In the genomic region with DNA sequence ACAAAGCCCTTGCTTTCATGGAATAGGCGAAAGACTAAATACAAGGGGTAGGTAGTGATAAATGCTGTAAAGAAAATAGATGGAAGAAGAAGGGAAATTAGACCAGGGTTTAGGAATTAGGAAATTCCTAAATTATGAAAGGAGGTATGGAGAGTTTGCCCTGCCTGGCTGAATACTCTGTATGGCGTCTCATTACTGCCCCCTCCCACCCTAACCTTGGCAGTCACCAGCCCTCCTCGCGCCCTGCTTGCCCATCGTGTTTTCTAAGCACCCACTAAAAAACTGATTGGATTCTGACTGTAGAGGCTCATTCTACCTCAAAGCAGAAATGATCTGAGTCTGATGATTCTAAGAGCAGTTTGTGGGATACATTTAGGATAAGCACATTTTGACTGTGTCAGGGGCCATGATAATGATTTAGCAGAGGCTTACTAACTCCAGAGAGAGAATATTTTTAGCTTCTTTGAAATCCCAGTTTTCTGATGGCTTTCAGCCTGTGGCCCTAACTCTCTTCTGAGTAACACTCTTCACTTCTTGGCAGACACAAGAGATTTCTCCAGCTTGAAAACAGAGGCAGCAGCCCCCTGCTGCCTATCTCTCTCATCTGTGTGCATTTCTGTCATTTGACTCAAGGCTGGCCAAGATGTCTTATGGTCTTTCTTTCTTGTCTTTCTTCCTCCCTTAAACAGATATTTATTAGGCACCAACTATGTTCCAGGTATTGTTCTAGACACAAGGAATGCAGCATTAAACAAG, we compare ENCODE assay signal across 8 cellular contexts. TPM values are rescaled to one million over a fixed set of nuclear protein-coding genes. Genes with fewer than 3 reads are reported as not detected.
A peak's percentile ranks its signal among the peaks of the same experiment; 100 is the strongest.
DNase-seq lines count a peak whose midpoint lies in the region; ATAC-seq and TF ChIP-seq lines count a peak whose summit lies in the region.

No MANE protein-coding gene starts in this region.

- no peaks in the 10 kb centered on the region for H3K36me3 Mint-ChIP-seq in activated naive CD8-positive, alpha-beta T cell treated with anti-CD3 and anti-CD28 coated beads, Interleukin-2, amount 50 U/mL, for 24 hours (ENCODE audit: low read depth)
- no peaks in the 10 kb centered on the region for H3K36me3 Mint-ChIP-seq in mesothelial cell of epicardium

- no peak for TF ChIP-seq CTCF in mesothelial cell of epicardium (IDR thresholded peaks at IDR 0.05; ENCODE audit: unreplicated experiment)

- H4K20me1 ChIP-seq in BLaER1 treated with 17β-estradiol and CSF1 and Interleukin-3, amounts not matched to agents 10 nM and 100 nM: peaks cover 14 to 31% (median 29%) of the 10 kb centered on the region in 11 experiments; a peak in 20 of 22 replicates

- peaks cover 0 to 3% (median 0%) of the 10 kb centered on the region in 11 experiments; a peak in 1 of 22 replicates for H3K9me3 ChIP-seq in BLaER1 treated with 17β-estradiol and CSF1 and Interleukin-3, amounts not matched to agents 10 nM and 100 nM (replicated peaks in 1 of 11)
- no peaks in the 10 kb centered on the region for H3K9me3 ChIP-seq in HUES48 (ENCODE audit: control insufficient read depth, insufficient read depth, low read length)

- peak overlapping the region; percentile 87 to 96 (median 92); a peak in 21 of 22 replicates for H3K4me2 ChIP-seq in BLaER1 treated with 17β-estradiol and CSF1 and Interleukin-3, amounts not matched to agents 10 nM and 100 nM

- no peaks in the 10 kb centered on the region; a peak in 1 of 22 replicates for H3K27me3 ChIP-seq in BLaER1 treated with 17β-estradiol and CSF1 and Interleukin-3, amounts not matched to agents 10 nM and 100 nM
- H3K27me3 ChIP-seq in HUES48 (ENCODE audit: control insufficient read depth, insufficient read depth, low read length): no peaks in the 10 kb centered on the region

- H3K4me1 ChIP-seq in BLaER1 treated with 17β-estradiol and CSF1 and Interleukin-3, amounts not matched to agents 10 nM and 100 nM: peaks cover 28 to 74% (median 45%) of the 10 kb centered on the region in 10 experiments
- H3K4me1 ChIP-seq in HUES48 (ENCODE audit: control insufficient read depth, insufficient read depth, low read length): peaks cover 33% of the 10 kb centered on the region

- no peak overlapping the region for H3K9ac ChIP-seq in BLaER1 treated with 17β-estradiol and CSF1 and Interleukin-3, amounts not matched to agents 10 nM and 100 nM
- no peak overlapping the region for H3K9ac ChIP-seq in HUES48 (ENCODE audit: low read depth, low read length)

- no peaks in the 10 kb centered on the region for H3K27me3 Mint-ChIP-seq in activated naive CD8-positive, alpha-beta T cell treated with anti-CD3 and anti-CD28 coated beads, Interleukin-2, amount 50 U/mL, for 24 hours
- peaks cover 10% of the 10 kb centered on the region for H3K27me3 Mint-ChIP-seq in mesothelial cell of epicardium (ENCODE audit: low read depth)

- peaks cover 35% of the 10 kb centered on the region for H3K4me1 Mint-ChIP-seq in activated naive CD8-positive, alpha-beta T cell treated with anti-CD3 and anti-CD28 coated beads, Interleukin-2, amount 50 U/mL, for 24 hours
- peaks cover 31% of the 10 kb centered on the region for H3K4me1 Mint-ChIP-seq in mesothelial cell of epicardium

- H3K36me3 ChIP-seq in BLaER1 treated with 17β-estradiol and CSF1 and Interleukin-3, amounts not matched to agents 10 nM and 100 nM: 0 out of 22 replicates have a peak, but pooled peaks cover 0 to 3% (median 0%) of the 10 kb centered on the region in 11 experiments
- no peaks in the 10 kb centered on the region for H3K36me3 ChIP-seq in HUES48 (ENCODE audit: control insufficient read depth, insufficient read depth, low read length)

- DNase-seq in activated naive CD8-positive, alpha-beta T cell treated with anti-CD3 and anti-CD28 coated beads, Interleukin-2, amount 50 U/mL, for 24 hours: no peak
- DNase-seq in mesothelial cell of epicardium (ENCODE audit: low spot score in 2 of 2, unreplicated experiment in 2 of 2) (no peak), iPS-NIHi7 (ENCODE audit: extremely low spot score) (no peak), foreskin melanocyte (no peak)

- peak overlapping the region; percentile 66 for H3K4me3 Mint-ChIP-seq in activated naive CD8-positive, alpha-beta T cell treated with anti-CD3 and anti-CD28 coated beads, Interleukin-2, amount 50 U/mL, for 24 hours
- peak overlapping the region; percentile 85 for H3K4me3 Mint-ChIP-seq in mesothelial cell of epicardium

- no peaks in the 10 kb centered on the region for H3K9me3 Mint-ChIP-seq in activated naive CD8-positive, alpha-beta T cell treated with anti-CD3 and anti-CD28 coated beads, Interleukin-2, amount 50 U/mL, for 24 hours
- no peaks in the 10 kb centered on the region for H3K9me3 Mint-ChIP-seq in mesothelial cell of epicardium

- no peak for ATAC-seq in activated naive CD8-positive, alpha-beta T cell treated with anti-CD3 and anti-CD28 coated beads, Interleukin-2, amount 50 U/mL, for 24 hours
- ATAC-seq in HG03280 (IDR thresholded peaks at IDR 0.05; ENCODE audit: unreplicated experiment) (no peak), GM21423 (IDR thresholded peaks at IDR 0.05; ENCODE audit: unreplicated experiment) (no peak)

- no peak overlapping the region for H3K27ac Mint-ChIP-seq in activated naive CD8-positive, alpha-beta T cell treated with anti-CD3 and anti-CD28 coated beads, Interleukin-2, amount 50 U/mL, for 24 hours
- H3K27ac Mint-ChIP-seq in mesothelial cell of epicardium: peak overlapping the region; percentile 11

- no peak overlapping the region for H3K27ac ChIP-seq in BLaER1 treated with 17β-estradiol and CSF1 and Interleukin-3, amounts not matched to agents 10 nM and 100 nM
- no peak overlapping the region for H3K27ac ChIP-seq in HUES48 (ENCODE audit: low read depth, low read length)

- peak overlapping the region in 5 of 10 experiments; percentile 66 to 98 (median 96); a peak in 6 of 20 replicates for H3K4me3 ChIP-seq in BLaER1 treated with 17β-estradiol and CSF1 and Interleukin-3, amounts not matched to agents 10 nM and 100 nM
- peak overlapping the region; percentile 79 for H3K4me3 ChIP-seq in HUES48 (ENCODE audit: low read depth, low read length)

RNA-seq across cellular contexts. Expression of a gene that starts 1.4 kb away (rescaled TPM):
- total RNA-seq in mesothelial cell of epicardium: 101 to 107 TPM (median 105 TPM) in 3 replicates
